ENCODE assay signal across 2 cellular contexts in the genomic region with DNA sequence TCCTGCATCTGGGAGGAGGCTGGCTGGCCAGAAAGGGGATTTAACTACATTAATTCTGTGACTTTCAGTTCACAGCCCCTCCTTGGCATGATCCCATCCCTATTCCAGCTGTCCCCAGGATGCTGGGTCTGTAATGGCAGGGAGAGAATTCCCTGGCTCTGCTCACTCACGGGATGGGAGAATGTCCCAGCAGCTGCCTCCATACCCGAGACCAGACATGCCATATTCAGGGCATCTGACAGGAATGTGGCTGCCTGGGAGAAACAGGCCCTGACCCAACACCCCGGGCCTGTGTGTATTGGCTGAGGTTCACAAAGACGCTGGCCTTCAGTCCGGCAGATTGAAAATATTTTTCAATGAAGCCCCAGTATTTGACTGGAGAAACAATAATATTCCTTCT.
TF ChIP-seq lines count a peak whose summit lies in the region.

No MANE protein-coding gene starts in this region.

TF ChIP-seq in IMR-90, 13 proteins besides CTCF, POLR2A, EP300 and RAD21:
- TF ChIP-seq MAZ (IDR thresholded peaks at IDR 0.05; ENCODE audit: borderline replicate concordance, low read depth, low read length), result no peak
- TF ChIP-seq SMC3 (IDR thresholded peaks at IDR 0.05; ENCODE audit: low read depth, low read length), result no peak
- no peak for TF ChIP-seq RFX5 (IDR thresholded peaks at IDR 0.05; ENCODE audit: low read depth, low read length)
- no peak for TF ChIP-seq BHLHE40 (IDR thresholded peaks at IDR 0.05; ENCODE audit: low read depth, low read length)
- no peak for TF ChIP-seq RCOR1 (IDR thresholded peaks at IDR 0.05; ENCODE audit: insufficient replicate concordance, low read length)
- TF ChIP-seq MXI1 (IDR thresholded peaks at IDR 0.05; ENCODE audit: borderline replicate concordance, low read depth, low read length), result no peak
- no peak for TF ChIP-seq ELK1 (IDR thresholded peaks at IDR 0.05; ENCODE audit: borderline replicate concordance, low read depth, low read length)
- no peak for TF ChIP-seq FOS (IDR thresholded peaks at IDR 0.05; ENCODE audit: low read depth, low read length)
- TF ChIP-seq CHD1 (IDR thresholded peaks at IDR 0.05; ENCODE audit: low read depth, low read length), result no peak
- TF ChIP-seq MAFK (IDR thresholded peaks at IDR 0.05; ENCODE audit: low read depth, low read length), result no peak
- TF ChIP-seq NFE2L2 (IDR thresholded peaks at IDR 0.05; ENCODE audit: low read depth, low read length), result no peak
- TF ChIP-seq USF2 (IDR thresholded peaks at IDR 0.05; ENCODE audit: low read depth, low read length), result no peak
- TF ChIP-seq CEBPB (IDR thresholded peaks at IDR 0.05; ENCODE audit: low read depth, low read length), result no peak

TF ChIP-seq in WTC11, 78 proteins besides CTCF, POLR2A, EP300 and RAD21 (continued from another document):
- TF ChIP-seq ATF1 (CRISPR knock-in tag; IDR thresholded peaks at IDR 0.05), result no peak
- TF ChIP-seq ZNF121 (CRISPR knock-in tag; IDR thresholded peaks at IDR 0.05), result no peak
- TF ChIP-seq ZMAT4 (CRISPR knock-in tag; IDR thresholded peaks at IDR 0.05), result no peak
